Comparison of ENCODE assay signal across 9 cellular contexts in the genomic region with DNA sequence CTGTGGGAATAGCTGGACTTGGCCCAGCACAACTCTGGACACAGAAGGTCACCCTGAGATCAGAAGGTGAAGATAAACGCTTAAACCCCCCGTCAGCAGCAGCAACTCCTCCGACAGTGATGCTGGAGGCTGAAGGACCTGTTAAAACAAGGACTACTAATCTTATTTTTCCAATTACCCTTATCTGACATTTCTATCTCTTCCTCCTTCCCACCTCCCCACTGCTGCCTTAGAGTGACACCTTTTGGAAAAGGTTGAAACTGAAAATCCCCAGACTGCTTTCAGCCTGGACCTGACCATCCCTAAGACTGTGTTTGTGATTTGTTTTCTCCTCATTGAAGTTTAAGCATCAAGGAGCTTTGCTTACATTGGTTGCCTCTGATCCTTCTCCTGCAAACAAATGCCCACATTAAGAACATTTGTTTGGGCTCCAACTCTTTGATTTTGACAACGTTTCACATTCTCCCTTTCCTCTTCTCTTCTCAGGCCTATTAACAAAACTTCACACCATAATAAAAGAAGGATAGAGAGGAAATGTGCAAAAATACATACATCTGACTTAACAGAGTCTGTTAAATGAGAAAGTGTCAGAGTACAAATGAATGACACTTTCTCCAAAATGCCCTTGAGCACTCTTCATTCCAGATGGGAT.
A peak's percentile ranks its signal among the peaks of the same experiment; 100 is the strongest.
DNase-seq lines count a peak whose midpoint lies in the region; ATAC-seq and TF ChIP-seq lines count a peak whose summit lies in the region.
"Had no signal": no experiment of that assay in that cellular context is flagged by ENCODE, and none has a peak within 500 bp of the region (broad histone marks: within the 10 kb centered on the region; RNA-seq: fewer than 3 reads in every experiment).

No MANE protein-coding gene starts in this region.

- no peak overlapping the region for H3K27ac ChIP-seq in Panc1 (ENCODE audit: low read length)
- no peak overlapping the region for H3K27ac ChIP-seq in suprapubic skin

- TF ChIP-seq EP300 in suprapubic skin (IDR thresholded peaks at IDR 0.05), result no peak

- TF ChIP-seq CTCF in Panc1 (IDR thresholded peaks at IDR 0.05) (peak; percentile 43), suprapubic skin (IDR thresholded peaks at IDR 0.05) (no peak)

- POLR2A ChIA-PET in Panc1 (lab: Charles Lee), result no interaction called here

- intact Hi-C loops in Panc1 (cut with micrococcal nuclease; ENCODE audit: unreplicated experiment), result loop anchor here (5.0 kb wide), 1 partner anchor 1060 kb away; no protein-coding TSS in a partner anchor

- ATAC-seq in Panc1, result peak; percentile 56; the same call in 1 of the 2 replicates
- no peak for ATAC-seq in HG03520 (IDR thresholded peaks at IDR 0.05; ENCODE audit: unreplicated experiment)
- ATAC-seq in GM18505 (IDR thresholded peaks at IDR 0.05; ENCODE audit: unreplicated experiment), result no peak

- no peaks in the 10 kb centered on the region for H3K27me3 ChIP-seq in Panc1 (ENCODE audit: control insufficient read depth, insufficient read depth, low read length)
- peaks cover 6% of the 10 kb centered on the region for H3K27me3 ChIP-seq in suprapubic skin

- DNase-seq in SKM-1 (lab: John Stamatoyannopoulos, UW; ENCODE audit: unreplicated experiment) (peak; percentile 3), SKM-1 treated with dmso at 0.1 percent for 144 hours (lab: John Stamatoyannopoulos, UW; ENCODE audit: unreplicated experiment) (no peak), Panc1 (ENCODE audit: low read depth, low spot score) (no peak), glomerular visceral epithelial cell (ENCODE audit: extremely low spot score) (peak; percentile 22), suprapubic skin (ENCODE audit: low spot score in 2 of 2) (no peak), middle frontal gyrus (ENCODE audit: extremely low spot score, low spot score) (no peak)
- DNase-seq: NCI-H2107 had no signal

- H3K36me3 ChIP-seq in Panc1 (ENCODE audit: control insufficient read depth, insufficient read depth, low read length), result no peaks in the 10 kb centered on the region
- H3K36me3 ChIP-seq in suprapubic skin, result no peaks in the 10 kb centered on the region

- H3K9me3 ChIP-seq in Panc1 (ENCODE audit: control insufficient read depth, insufficient read depth, low read depth, low read length) (no peaks in the 10 kb centered on the region), suprapubic skin (no peaks in the 10 kb centered on the region)

- in situ Hi-C loops in Panc1 (cut with HindIII; ENCODE audit: low pct_unique_long_range_greater_than_20kb, low sequenced_read_pairs), result no loop called here

- H3K4me1 ChIP-seq in Panc1 (ENCODE audit: control insufficient read depth, insufficient read depth, low read length) (no peaks in the 10 kb centered on the region), suprapubic skin (no peaks in the 10 kb centered on the region)

- H3K4me3 ChIP-seq in Panc1 (ENCODE audit: low read depth in 2 of 2, low read length in 2 of 2) (no peak overlapping the region), suprapubic skin (no peak overlapping the region)

- 39% methylated on average over 4 of the region's 4 CpGs for WGBS in suprapubic skin

- CTCF ChIA-PET in Panc1 (lab: Charles Lee), result no interaction called here

- TF ChIP-seq POLR2A in GM18505 (IDR thresholded peaks at IDR 0.05; ENCODE audit: borderline replicate concordance, extremely low read depth, insufficient read depth, insufficient read length) (no peak), suprapubic skin (IDR thresholded peaks at IDR 0.05) (no peak)

- no TSS peak for BruUV-seq in Panc1 (replicated peaks; lab: Mats Ljungman, UMichigan)

Comparison
In these comparisons a context has a peak if more than half of its experiments do, and no peak if none do; other contexts are left out.
1. DNase-seq: peak in SKM-1 (single experiment) and glomerular visceral epithelial cell (single experiment); none in SKM-1 treated with dmso at 0.1 percent for 144 hours (single experiment), Panc1 (single experiment), suprapubic skin (0 of 2) and middle frontal gyrus (single experiment).